ENCODE assay signal across 13 cellular contexts in genomic region chr6:130945401-130945919, GRCh38.
DNase-seq lines count a peak whose midpoint lies in the region; ATAC-seq and TF ChIP-seq lines count a peak whose summit lies in the region.
"Had no signal": no experiment of that assay in that cellular context is flagged by ENCODE, and none has a peak within 500 bp of the region (broad histone marks: within the 10 kb centered on the region; RNA-seq: fewer than 3 reads in every experiment).

No MANE protein-coding gene starts in this region.

- DNase-seq in left cardiac atrium (no peak), right atrium auricular region (ENCODE audit: low spot score) (no peak), SK-N-MC (ENCODE audit: low read depth, low spot score) (no peak), foreskin melanocyte (peak; percentile 72), tibial nerve (ENCODE audit: low spot score in 2 of 2) (no peak), lower lobe of right lung (no peak), NCI-H1694 (lab: John Stamatoyannopoulos, UW) (no peak), prostate gland (ENCODE audit: low spot score) (no peak)
- DNase-seq: activated CD4-positive, CD25-positive, alpha-beta regulatory T cell treated with anti-CD3 and anti-CD28 coated beads, Interleukin-2, amount 50 U/mL, for 72 hours; colonic mucosa; DMS79; spleen had no signal

- TF ChIP-seq CTCF in right atrium auricular region (IDR thresholded peaks at IDR 0.05) (no peak), tibial nerve (IDR thresholded peaks at IDR 0.05) (no peak), lower lobe of right lung (IDR thresholded peaks at IDR 0.05) (no peak), prostate gland (IDR thresholded peaks at IDR 0.05) (no peak)

- H3K9me3 ChIP-seq in right atrium auricular region (no peaks in the 10 kb centered on the region), SK-N-MC (ENCODE audit: low read depth, low read length) (no peaks in the 10 kb centered on the region), tibial nerve (no peaks in the 10 kb centered on the region), lower lobe of right lung (no peaks in the 10 kb centered on the region), prostate gland (no peaks in the 10 kb centered on the region)
- H3K9me3 ChIP-seq: colonic mucosa, spleen had no signal

- H3K27me3 ChIP-seq in right atrium auricular region (no peaks in the 10 kb centered on the region), tibial nerve (no peaks in the 10 kb centered on the region), lower lobe of right lung (ENCODE audit: low read depth) (no peaks in the 10 kb centered on the region), prostate gland (replicated peaks; ENCODE audit: insufficient read depth) (no peaks in the 10 kb centered on the region)
- H3K27me3 ChIP-seq: colonic mucosa, hepatocyte, spleen had no signal

- peak; percentile 27 to 46 for ATAC-seq in left cardiac atrium
- no peak for ATAC-seq in lower lobe of right lung

- H3K27ac ChIP-seq in right atrium auricular region (no peak overlapping the region), SK-N-MC (peak overlapping the region; percentile 42), tibial nerve (peak overlapping the region in 3 of 4 donors; percentile 60 to 83 (median 83)), lower lobe of right lung (no peak overlapping the region), prostate gland (no peak overlapping the region)
- H3K27ac ChIP-seq: colonic mucosa, hepatocyte had no signal

- H3K36me3 ChIP-seq in right atrium auricular region (no peaks in the 10 kb centered on the region), SK-N-MC (ENCODE audit: insufficient read depth, low read length) (no peaks in the 10 kb centered on the region; the same call in 1 of the 2 replicates), tibial nerve (no peaks in the 10 kb centered on the region), lower lobe of right lung (no peaks in the 10 kb centered on the region), prostate gland (no peaks in the 10 kb centered on the region)
- H3K36me3 ChIP-seq: colonic mucosa, spleen had no signal

- H3K4me1 ChIP-seq in right atrium auricular region (peaks cover 0 to 14% of the 10 kb centered on the region in 2 donors), tibial nerve (peaks cover 0 to 76% (median 24%) of the 10 kb centered on the region in 4 donors), lower lobe of right lung (peaks cover 7% of the 10 kb centered on the region), prostate gland (replicated peaks) (no peaks in the 10 kb centered on the region)
- H3K4me1 ChIP-seq: colonic mucosa had no signal

- intact Hi-C loops in left cardiac atrium (cut with DNase I): no loop called here
- intact Hi-C loops in lower lobe of right lung (cut with DNase I): no loop called here
- intact Hi-C loops in prostate gland (cut with DNase I): no loop called here

- WGBS in tibial nerve, 2 donors: 13 to 15% methylated on average over 4 of the region's 4 CpGs
- WGBS in prostate gland: 42% methylated on average over 4 of the region's 4 CpGs

- TF ChIP-seq EP300 in tibial nerve (IDR thresholded peaks at IDR 0.05): peak in 1 of 2 donors; percentile 38

- H3K9ac ChIP-seq in SK-N-MC (ENCODE audit: insufficient read length): peak overlapping the region; percentile 7

- H3K4me3 ChIP-seq in right atrium auricular region: no peak overlapping the region
- no peak overlapping the region for H3K4me3 ChIP-seq in SK-N-MC
- H3K4me3 ChIP-seq in tibial nerve: peak overlapping the region in 1 of 4 donors; percentile 16
- no peak overlapping the region for H3K4me3 ChIP-seq in lower lobe of right lung
- no peak overlapping the region for H3K4me3 ChIP-seq in prostate gland
- H3K4me3 ChIP-seq: colonic mucosa, hepatocyte, spleen had no signal

- TF ChIP-seq POLR2A in tibial nerve (IDR thresholded peaks at IDR 0.05) (no peak), prostate gland (IDR thresholded peaks at IDR 0.05) (no peak)

Comparison
In these comparisons a context has a peak if more than half of its experiments do, and no peak if none do; other contexts are left out.
1. ATAC-seq: peak in left cardiac atrium (2 of 2); none in lower lobe of right lung (0 of 2).
2. H3K27ac ChIP-seq: peak in SK-N-MC (single experiment) and tibial nerve (3 of 4); none in right atrium auricular region (0 of 2), lower lobe of right lung (single experiment) and prostate gland (0 of 2).